In genomic region chr6:41651962-41652657, GRCh38 we compare ENCODE assay signal across 17 cellular contexts. TPM values are rescaled to one million over a fixed set of nuclear protein-coding genes. Genes with fewer than 3 reads are reported as not detected.
DNase-seq lines count a peak whose midpoint lies in the region; ATAC-seq and TF ChIP-seq lines count a peak whose summit lies in the region.
"Had no signal": no experiment of that assay in that cellular context is flagged by ENCODE, and none has a peak within 500 bp of the region (broad histone marks: within the 10 kb centered on the region; RNA-seq: fewer than 3 reads in every experiment).

No MANE protein-coding gene starts in this region.

- no peak overlapping the region for H2AFZ ChIP-seq in neural progenitor cell (replicated peaks)

- H3K27ac ChIP-seq in endodermal cell (ENCODE audit: low read depth, low read length) = no peak overlapping the region
- H3K27ac ChIP-seq in neural progenitor cell = no peak overlapping the region

- H3K36me3 ChIP-seq in endodermal cell (ENCODE audit: control insufficient read depth, insufficient read depth, low read length) (peaks cover 4% of the 10 kb centered on the region), neural progenitor cell (no peaks in the 10 kb centered on the region)

- H3K4me2 ChIP-seq in neural progenitor cell = no peak overlapping the region
- H3K4me2 ChIP-seq: SK-N-SH had no signal

- no peak overlapping the region for H3K4me3 ChIP-seq in endodermal cell (ENCODE audit: low read length)
- H3K4me3 ChIP-seq in neural progenitor cell = no peak overlapping the region

- WGBS in endodermal cell (ENCODE audit: insufficient coverage in 1 of 2, insufficient read length in 1 of 2), 2 experiments = 92 to 98% methylated on average over 8 to 14 of the region's 14 CpGs

- intact Hi-C loops in natural killer cell (cut with micrococcal nuclease) = no loop called here

- H3K27ac Mint-ChIP-seq in natural killer cell treated with Interleukin-12 subunit alpha and Interleukin-12 subunit beta and Interleukin-15 and Interleukin-18, amount 100 ng/mL, for 72 hours = no peak overlapping the region
- H3K27ac Mint-ChIP-seq in natural killer cell = no peak overlapping the region
- H3K27ac Mint-ChIP-seq in endodermal cell = peak overlapping the region; percentile 37
- H3K27ac Mint-ChIP-seq in neural progenitor cell = no peak overlapping the region
- H3K27ac Mint-ChIP-seq: CD8-positive, alpha-beta T cell had no signal

- ATAC-seq in natural killer cell treated with Interleukin-12 subunit alpha and Interleukin-12 subunit beta and Interleukin-15 and Interleukin-18, amount 100 ng/mL, for 72 hours = no peak
- ATAC-seq in natural killer cell = no peak
- no peak for ATAC-seq in HG02763 (IDR thresholded peaks at IDR 0.05; ENCODE audit: unreplicated experiment)
- ATAC-seq: CD8-positive, alpha-beta T cell; PC-3 had no signal

- H3K4me1 ChIP-seq in endodermal cell (ENCODE audit: control insufficient read depth, insufficient read depth, low read length) = peaks cover 3% of the 10 kb centered on the region
- peaks cover 11% of the 10 kb centered on the region for H3K4me1 ChIP-seq in neural progenitor cell

- H3K9ac ChIP-seq in endodermal cell (ENCODE audit: extremely low read depth, low read length, poor library complexity, severe bottlenecking) = no peak overlapping the region
- no peak overlapping the region for H3K9ac ChIP-seq in neural progenitor cell
- H3K9ac ChIP-seq: SK-N-SH had no signal

- no peak for TF ChIP-seq CTCF in natural killer cell (IDR thresholded peaks at IDR 0.05)
- no peak for TF ChIP-seq CTCF in endodermal cell (conservative IDR thresholded peaks at IDR 0.05)
- no peak for TF ChIP-seq CTCF in neural progenitor cell (IDR thresholded peaks at IDR 0.05)
- no peak for TF ChIP-seq CTCF in GM13976 (IDR thresholded peaks at IDR 0.05; ENCODE audit: borderline replicate concordance, control extremely low read depth, extremely low read depth, insufficient read depth, missing control alignments)

- no peaks in the 10 kb centered on the region for H3K4me1 Mint-ChIP-seq in natural killer cell treated with Interleukin-12 subunit alpha and Interleukin-12 subunit beta and Interleukin-15 and Interleukin-18, amount 100 ng/mL, for 72 hours (ENCODE audit: low read depth in 2 of 2)
- H3K4me1 Mint-ChIP-seq in natural killer cell (no peaks in the 10 kb centered on the region), endodermal cell (peaks cover 13% of the 10 kb centered on the region), neural progenitor cell (peaks cover 23% of the 10 kb centered on the region)

- H3K27me3 Mint-ChIP-seq in natural killer cell treated with Interleukin-12 subunit alpha and Interleukin-12 subunit beta and Interleukin-15 and Interleukin-18, amount 100 ng/mL, for 72 hours = peaks cover 8 to 16% of the 10 kb centered on the region in 2 donors
- H3K27me3 Mint-ChIP-seq in natural killer cell (ENCODE audit: low read depth in 2 of 2) = peaks cover 0 to 14% of the 10 kb centered on the region in 2 donors
- H3K27me3 Mint-ChIP-seq in endodermal cell (ENCODE audit: insufficient read depth) = no peaks in the 10 kb centered on the region
- peaks cover 10% of the 10 kb centered on the region for H3K27me3 Mint-ChIP-seq in neural progenitor cell (ENCODE audit: insufficient read depth, low read depth)

- no peaks in the 10 kb centered on the region for H3K9me3 Mint-ChIP-seq in natural killer cell treated with Interleukin-12 subunit alpha and Interleukin-12 subunit beta and Interleukin-15 and Interleukin-18, amount 100 ng/mL, for 72 hours
- H3K9me3 Mint-ChIP-seq in natural killer cell (no peaks in the 10 kb centered on the region), endodermal cell (no peaks in the 10 kb centered on the region), neural progenitor cell (no peaks in the 10 kb centered on the region)
- H3K9me3 Mint-ChIP-seq: CD8-positive, alpha-beta T cell had no signal

- no peak overlapping the region for H3K4me3 Mint-ChIP-seq in natural killer cell treated with Interleukin-12 subunit alpha and Interleukin-12 subunit beta and Interleukin-15 and Interleukin-18, amount 100 ng/mL, for 72 hours
- H3K4me3 Mint-ChIP-seq in natural killer cell (no peak overlapping the region), endodermal cell (no peak overlapping the region), neural progenitor cell (peak overlapping the region; percentile 7)
- H3K4me3 Mint-ChIP-seq: CD8-positive, alpha-beta T cell had no signal

- H3K27me3 ChIP-seq in endodermal cell (ENCODE audit: control insufficient read depth, insufficient read depth, low read length, poor library complexity, severe bottlenecking) (no peaks in the 10 kb centered on the region), neural progenitor cell (no peaks in the 10 kb centered on the region)

- no peaks in the 10 kb centered on the region for H3K36me3 Mint-ChIP-seq in natural killer cell treated with Interleukin-12 subunit alpha and Interleukin-12 subunit beta and Interleukin-15 and Interleukin-18, amount 100 ng/mL, for 72 hours
- no peaks in the 10 kb centered on the region for H3K36me3 Mint-ChIP-seq in natural killer cell
- H3K36me3 Mint-ChIP-seq in endodermal cell (ENCODE audit: low read depth) = peaks cover 44% of the 10 kb centered on the region
- peaks cover 19% of the 10 kb centered on the region for H3K36me3 Mint-ChIP-seq in neural progenitor cell
- H3K36me3 Mint-ChIP-seq: CD8-positive, alpha-beta T cell had no signal

- no peaks in the 10 kb centered on the region for H3F3A ChIP-seq in neural progenitor cell (ENCODE audit: low read depth)

- no peaks in the 10 kb centered on the region for H3K9me3 ChIP-seq in endodermal cell (ENCODE audit: control insufficient read depth, low read length)
- H3K9me3 ChIP-seq in neural progenitor cell (ENCODE audit: low read depth) = no peaks in the 10 kb centered on the region
- H3K9me3 ChIP-seq: SK-N-SH had no signal

- DNase-seq in natural killer cell treated with Interleukin-12 subunit alpha and Interleukin-12 subunit beta and Interleukin-15 and Interleukin-18, amount 100 ng/mL, for 72 hours (ENCODE audit: low spot score) = peak; percentile 31
- DNase-seq in natural killer cell (no peak), endodermal cell (no peak), neural progenitor cell (ENCODE audit: low spot score) (no peak), NCI-H2196 treated with DMSO at 0.1 percent for 48 hours (lab: John Stamatoyannopoulos, UW; ENCODE audit: unreplicated experiment) (no peak), GM13976 (ENCODE audit: low spot score) (no peak), NCI-H774 (lab: John Stamatoyannopoulos, UW) (no peak)
- DNase-seq: AML-193; CD8-positive, alpha-beta T cell; GOT3; Karpas-422; NCI-H2029 treated with DMSO at 0.1 percent for 48 hours; NCI-H2227 treated with DMSO at 0.1 percent for 48 hours; NCI-H526 treated with DMSO at 0.1 percent for 48 hours; SK-N-SH had no signal

- in situ Hi-C loops in GM13976 (cut with MboI; ENCODE audit: low sequenced_read_pairs, unreplicated experiment) = no loop called here

- H4K20me1 ChIP-seq in neural progenitor cell (ENCODE audit: low read depth) = no peaks in the 10 kb centered on the region

- H3K79me2 ChIP-seq in neural progenitor cell (ENCODE audit: low read depth) = no peaks in the 10 kb centered on the region

RNA-seq across cellular contexts. Expression of gene MDFI, which starts 13.8 kb away (rescaled TPM):
- not detected for total RNA-seq in natural killer cell treated with Interleukin-12 subunit alpha and Interleukin-12 subunit beta and Interleukin-15 and Interleukin-18, amount 100 ng/mL, for 72 hours
- total RNA-seq in natural killer cell (not detected), endodermal cell (10 to 100 TPM; 52.7 to 80.0 TPM), neural progenitor cell (ENCODE audit: low replicate concordance) (29.5 and 87.4 TPM in 2 replicates)
- 76.9 TPM for polyA plus RNA-seq in endodermal cell (2013, experiment 1 of 2)
- polyA plus RNA-seq in endodermal cell (2013, experiment 2 of 2) = 84.7 TPM
- total RNA-seq: CD8-positive, alpha-beta T cell had no signal

Comparison
In these comparisons a context has a peak if more than half of its experiments do, and no peak if none do; other contexts are left out.
1. RNA of gene MDFI, which starts 13.8 kb away (total RNA-seq): 52.7 to 80.0 TPM in endodermal cell and 29.5 to 87.4 TPM in neural progenitor cell; not detected in natural killer cell treated with Interleukin-12 subunit alpha and Interleukin-12 subunit beta and Interleukin-15 and Interleukin-18, amount 100 ng/mL, for 72 hours and not detected in natural killer cell; every median in the first group is over 10 times any median in the second.